In the genomic region with DNA sequence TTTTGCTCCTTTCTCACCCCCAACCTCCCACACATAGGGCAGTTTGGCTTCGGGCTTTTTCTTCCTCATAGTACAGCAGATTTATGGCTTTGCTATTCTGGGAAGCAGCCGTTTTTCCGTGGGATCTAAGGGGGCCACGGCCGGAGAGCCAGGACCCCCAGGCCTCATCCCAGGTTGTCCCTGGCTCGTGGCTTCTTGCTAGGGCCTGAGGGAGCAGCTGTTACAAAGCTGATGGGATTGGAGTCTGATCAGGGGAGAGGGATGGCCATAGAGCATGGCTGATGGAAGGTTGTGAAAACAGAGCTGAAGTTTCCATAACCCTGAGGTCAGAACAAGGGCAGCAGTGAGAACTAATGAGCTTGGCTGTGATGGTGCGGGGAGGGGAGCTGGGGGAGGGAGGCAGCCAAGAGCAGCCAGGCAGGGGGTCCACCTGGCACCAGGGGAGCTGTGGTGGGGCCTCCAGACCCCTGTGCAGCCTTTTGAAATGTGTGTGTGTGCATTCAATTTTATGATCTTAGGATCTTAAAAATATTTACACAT, we compare ENCODE assay signal across 13 cellular contexts.
DNase-seq lines count a peak whose midpoint lies in the region; ATAC-seq, FAIRE-seq and TF ChIP-seq lines count a peak whose summit lies in the region.
"Had no signal": no experiment of that assay in that cellular context is flagged by ENCODE, and none has a peak within 500 bp of the region (broad histone marks: within the 10 kb centered on the region; RNA-seq: fewer than 3 reads in every experiment).

No MANE protein-coding gene starts in this region.

- peak; percentile 55 for DNase-seq in HEK293T (ENCODE audit: extremely low spot score)
- DNase-seq in glutamatergic neuron: no peak
- DNase-seq in pancreas: peak in 1 of 6 donors; percentile 25
- DNase-seq in NCI-H1105 (lab: John Stamatoyannopoulos, UW): no peak
- no peak for DNase-seq in substantia nigra (lab: John Stamatoyannopoulos, UW)
- DNase-seq in NCI-H128 (lab: John Stamatoyannopoulos, UW; ENCODE audit: unreplicated experiment): no peak
- DNase-seq: activated CD4-positive, alpha-beta T cell treated with anti-CD3 and anti-CD28 coated beads for 1 hour; nucleus accumbens had no signal

- H3K4me3 Mint-ChIP-seq in glutamatergic neuron (ENCODE audit: unreplicated experiment): no peak overlapping the region

- ATAC-seq in pancreas (peak in 3 of 4 donors; percentile 39 to 42 (median 39)), GM19397 (IDR thresholded peaks at IDR 0.05; ENCODE audit: unreplicated experiment) (no peak)

- H3K9me3 ChIP-seq in pancreas: no peaks in the 10 kb centered on the region
- H3K9me3 ChIP-seq: HAP-1 had no signal

- H3K4me1 ChIP-seq in pancreas: no peaks in the 10 kb centered on the region
- H3K4me1 ChIP-seq: HAP-1 had no signal

- FAIRE-seq in pancreas (lab: Jason Lieb, UNC): no peak
- FAIRE-seq: D721Med, frontal cortex had no signal

- no peak for TF ChIP-seq CTCF in glutamatergic neuron (IDR thresholded peaks at IDR 0.05; ENCODE audit: partially characterized antibody, unreplicated experiment)
- no peak for TF ChIP-seq CTCF in pancreas (IDR thresholded peaks at IDR 0.05)

- POLR2A ChIA-PET in HEK293T (lab: Yijun Ruan, JAX): no interaction called here

- H3K27ac ChIP-seq in pancreas (no peak overlapping the region), substantia nigra (ENCODE audit: low read depth, low read length, poor library complexity, severe bottlenecking) (no peak overlapping the region)

- H3K27ac Mint-ChIP-seq in glutamatergic neuron (ENCODE audit: unreplicated experiment): peak overlapping the region; percentile 62

- WGBS in pancreas, 2 donors: 24 to 32% methylated on average over 7 of the region's 7 CpGs

- no peaks in the 10 kb centered on the region for H3K36me3 ChIP-seq in pancreas
- H3K36me3 ChIP-seq: HAP-1 had no signal

- peaks cover 6% of the 10 kb centered on the region for H3K9me3 Mint-ChIP-seq in glutamatergic neuron (ENCODE audit: unreplicated experiment)

- intact Hi-C loops in pancreas (cut with DNase I): no loop called here

- no peaks in the 10 kb centered on the region for H3K27me3 ChIP-seq in pancreas

- H3K27me3 Mint-ChIP-seq in glutamatergic neuron (ENCODE audit: unreplicated experiment): peaks cover 6% of the 10 kb centered on the region

- CTCF ChIA-PET in HEK293T (lab: Yijun Ruan, JAX): interaction anchor here (1.0 to 1.5 kb wide), 2 partner anchors 27 to 63 kb away, joined by 5 to 8 read pairs; no protein-coding TSS in a partner anchor

- peaks cover 36% of the 10 kb centered on the region for H3K4me1 Mint-ChIP-seq in glutamatergic neuron (ENCODE audit: low read depth, unreplicated experiment)

- peak overlapping the region in 1 of 4 donors; percentile 12 for H3K4me3 ChIP-seq in pancreas
- H3K4me3 ChIP-seq: HAP-1 had no signal

- no peaks in the 10 kb centered on the region for H3K36me3 Mint-ChIP-seq in glutamatergic neuron (ENCODE audit: unreplicated experiment)

TF ChIP-seq in HEK293T, 16 proteins besides CTCF, POLR2A, EP300 and RAD21:
- TF ChIP-seq ELF4 (IDR thresholded peaks at IDR 0.05): no peak
- TF ChIP-seq L3MBTL2 (conservative IDR thresholded peaks at IDR 0.05): peak; percentile 59
TF ChIP-seq in HEK293T: peak in this region for 1.

TF ChIP-seq in PFSK-1, 5 proteins besides CTCF, POLR2A, EP300 and RAD21:
- TF ChIP-seq FOXP2 (optimal IDR thresholded peaks at IDR 0.05; ENCODE audit: borderline replicate concordance, extremely low read depth, extremely low read length, insufficient read depth) (peak; percentile 20), POLR2AphosphoS5 (IDR thresholded peaks at IDR 0.05; ENCODE audit: low read depth, low read length) (no peak)
- TF ChIP-seq, protein P1, sequence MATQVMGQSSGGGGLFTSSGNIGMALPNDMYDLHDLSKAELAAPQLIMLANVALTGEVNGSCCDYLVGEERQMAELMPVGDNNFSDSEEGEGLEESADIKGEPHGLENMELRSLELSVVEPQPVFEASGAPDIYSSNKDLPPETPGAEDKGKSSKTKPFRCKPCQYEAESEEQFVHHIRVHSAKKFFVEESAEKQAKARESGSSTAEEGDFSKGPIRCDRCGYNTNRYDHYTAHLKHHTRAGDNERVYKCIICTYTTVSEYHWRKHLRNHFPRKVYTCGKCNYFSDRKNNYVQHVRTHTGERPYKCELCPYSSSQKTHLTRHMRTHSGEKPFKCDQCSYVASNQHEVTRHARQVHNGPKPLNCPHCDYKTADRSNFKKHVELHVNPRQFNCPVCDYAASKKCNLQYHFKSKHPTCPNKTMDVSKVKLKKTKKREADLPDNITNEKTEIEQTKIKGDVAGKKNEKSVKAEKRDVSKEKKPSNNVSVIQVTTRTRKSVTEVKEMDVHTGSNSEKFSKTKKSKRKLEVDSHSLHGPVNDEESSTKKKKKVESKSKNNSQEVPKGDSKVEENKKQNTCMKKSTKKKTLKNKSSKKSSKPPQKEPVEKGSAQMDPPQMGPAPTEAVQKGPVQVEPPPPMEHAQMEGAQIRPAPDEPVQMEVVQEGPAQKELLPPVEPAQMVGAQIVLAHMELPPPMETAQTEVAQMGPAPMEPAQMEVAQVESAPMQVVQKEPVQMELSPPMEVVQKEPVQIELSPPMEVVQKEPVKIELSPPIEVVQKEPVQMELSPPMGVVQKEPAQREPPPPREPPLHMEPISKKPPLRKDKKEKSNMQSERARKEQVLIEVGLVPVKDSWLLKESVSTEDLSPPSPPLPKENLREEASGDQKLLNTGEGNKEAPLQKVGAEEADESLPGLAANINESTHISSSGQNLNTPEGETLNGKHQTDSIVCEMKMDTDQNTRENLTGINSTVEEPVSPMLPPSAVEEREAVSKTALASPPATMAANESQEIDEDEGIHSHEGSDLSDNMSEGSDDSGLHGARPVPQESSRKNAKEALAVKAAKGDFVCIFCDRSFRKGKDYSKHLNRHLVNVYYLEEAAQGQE (IDR thresholded peaks at IDR 0.05; ENCODE audit: insufficient read depth in 1 of 2, low read depth in 2 of 2, low read length in 2 of 2): no peak
